10 cellular contexts compared by ENCODE assay signal in the genomic region with DNA sequence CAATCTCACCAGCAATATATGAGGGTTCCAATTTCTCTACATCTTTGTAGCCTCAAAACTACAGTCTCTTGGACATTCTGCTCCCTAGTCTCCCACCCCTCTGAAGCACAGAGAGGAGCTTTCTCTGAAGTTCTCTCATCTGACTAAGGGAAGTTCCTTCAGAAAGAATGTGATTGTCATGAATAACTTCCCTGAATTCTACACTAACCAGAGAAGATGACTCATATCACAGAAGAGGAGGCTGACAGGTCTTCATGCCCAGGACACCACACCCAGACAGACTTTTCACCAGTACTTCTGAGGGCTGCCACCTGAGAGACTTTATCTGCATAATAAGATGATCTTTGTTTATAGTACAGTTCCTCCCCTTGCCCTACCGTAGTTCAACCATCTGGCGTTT. TPM values are rescaled to one million over a fixed set of nuclear protein-coding genes. Genes with fewer than 3 reads are reported as not detected.
DNase-seq lines count a peak whose midpoint lies in the region; ATAC-seq, FAIRE-seq and TF ChIP-seq lines count a peak whose summit lies in the region.
"Had no signal": no experiment of that assay in that cellular context is flagged by ENCODE, and none has a peak within 500 bp of the region (broad histone marks: within the 10 kb centered on the region; RNA-seq: fewer than 3 reads in every experiment).

No MANE protein-coding gene starts in this region.

- no peak for TF ChIP-seq CTCF in A549 (IDR thresholded peaks at IDR 0.05)
- no peak for TF ChIP-seq CTCF in fibroblast of mammary gland (conservative IDR thresholded peaks at IDR 0.05; ENCODE audit: control insufficient read depth, insufficient read depth, low read depth, low read length)

- no peak overlapping the region for H3K27ac ChIP-seq in A549

- WGBS in A549 (ENCODE audit: missing lambda C conversion rate): 55% methylated on average over 2 of the region's 2 CpGs

- ATAC-seq in A549 (peak; percentile 50 to 51; a peak in 3 of 6 replicates), HG02759 (IDR thresholded peaks at IDR 0.05; ENCODE audit: unreplicated experiment) (peak; percentile 43), GM21360 (IDR thresholded peaks at IDR 0.05; ENCODE audit: unreplicated experiment) (no peak), HG02840 (IDR thresholded peaks at IDR 0.05; ENCODE audit: low FRiP score, unreplicated experiment) (no peak)

- TF ChIP-seq POLR2A in A549 (IDR thresholded peaks at IDR 0.05; ENCODE audit: low read length): no peak

- H3K4me3 ChIP-seq in A549: no peak overlapping the region
- no peak overlapping the region for H3K4me3 ChIP-seq in fibroblast of mammary gland (ENCODE audit: control insufficient read depth, low read depth, low read length)

- CTCF ChIA-PET in A549 (lab: Yijun Ruan, JAX): no interaction called here

- H3K4me2 ChIP-seq in A549: peak overlapping the region; percentile 22; the same call in 2 of the 3 replicates

- DNase-seq in A549 (ENCODE audit: low read depth in 1 of 2, low spot score in 1 of 2) (peak in 1 of 2 experiments; percentile 38), RKO (ENCODE audit: low spot score) (peak; percentile 18), fibroblast of mammary gland (ENCODE audit: low read depth) (peak; percentile 77), anterior cingulate cortex (lab: John Stamatoyannopoulos, UW) (no peak), NCI-H2196 treated with DMSO at 0.1 percent for 48 hours (lab: John Stamatoyannopoulos, UW; ENCODE audit: unreplicated experiment) (no peak)
- DNase-seq: cerebellar nuclear complex, naive B cell had no signal

- TF ChIP-seq RAD21 in A549 (conservative IDR thresholded peaks at IDR 0.05 in 1 of 2, IDR thresholded peaks at IDR 0.05 in 1 of 2): no peak

- peaks cover 17% of the 10 kb centered on the region for H3K9me3 ChIP-seq in A549

- peaks cover 10% of the 10 kb centered on the region; the same call in 2 of the 3 replicates for H3K4me1 ChIP-seq in A549

- FAIRE-seq in A549 (lab: Jason Lieb, UNC): no peak

- POLR2A ChIA-PET in A549 (lab: Yijun Ruan, JAX): no interaction called here

- no peak for TF ChIP-seq EP300 in A549 (IDR thresholded peaks at IDR 0.05)

TF ChIP-seq in A549, 52 proteins besides CTCF, POLR2A, EP300 and RAD21:
- TF ChIP-seq, protein P1, sequence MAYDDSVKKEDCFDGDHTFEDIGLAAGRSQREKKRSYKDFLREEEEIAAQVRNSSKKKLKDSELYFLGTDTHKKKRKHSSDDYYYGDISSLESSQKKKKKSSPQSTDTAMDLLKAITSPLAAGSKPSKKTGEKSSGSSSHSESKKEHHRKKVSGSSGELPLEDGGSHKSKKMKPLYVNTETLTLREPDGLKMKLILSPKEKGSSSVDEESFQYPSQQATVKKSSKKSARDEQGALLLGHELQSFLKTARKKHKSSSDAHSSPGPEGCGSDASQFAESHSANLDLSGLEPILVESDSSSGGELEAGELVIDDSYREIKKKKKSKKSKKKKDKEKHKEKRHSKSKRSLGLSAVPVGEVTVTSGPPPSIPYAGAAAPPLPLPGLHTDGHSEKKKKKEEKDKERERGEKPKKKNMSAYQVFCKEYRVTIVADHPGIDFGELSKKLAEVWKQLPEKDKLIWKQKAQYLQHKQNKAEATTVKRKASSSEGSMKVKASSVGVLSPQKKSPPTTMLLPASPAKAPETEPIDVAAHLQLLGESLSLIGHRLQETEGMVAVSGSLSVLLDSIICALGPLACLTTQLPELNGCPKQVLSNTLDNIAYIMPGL (CRISPR knock-in tag; IDR thresholded peaks at IDR 0.05; ENCODE audit: borderline replicate concordance): no peak
- TF ChIP-seq FOSL2 (IDR thresholded peaks at IDR 0.05) (no peak), FOSL2 (CRISPR knock-in tag; IDR thresholded peaks at IDR 0.05) (peak; percentile 16; the same call in 1 of the 2 replicates)
TF ChIP-seq in A549: peak in this region for 1.

RNA-seq across cellular contexts. Expression of a gene that starts 52.8 kb away (rescaled TPM):
- polyA plus RNA-seq in A549 (2011; rRNA removed) (14.1 and 22.2 TPM in 2 replicates), A549 (2017; fragmentation: RNase III; extraction: RNeasy Plus Mini Kit Qiagen cat#74134 plus additional on column Dnase treatment) (5.7 to 8.0 TPM (median 6.5 TPM) in 3 replicates)
- polyA plus RNA-seq in A549 (2012; cell fraction: cytosol; rRNA removed): 8.4 and 9.7 TPM in 2 replicates
- polyA plus RNA-seq in A549 (2012; cell fraction: nucleus; rRNA removed): 7.4 and 12.6 TPM in 2 replicates
- polyA minus RNA-seq in A549 (2011; rRNA and poly(A)+ RNA removed): 24.7 and 31.0 TPM in 2 replicates

Comparison
In these comparisons a context has a peak if more than half of its experiments do, and no peak if none do; other contexts are left out.
1. ATAC-seq: peak in A549 (2 of 2) and HG02759 (single experiment); none in GM21360 (single experiment) and HG02840 (single experiment).
2. DNase-seq: peak in RKO (single experiment) and fibroblast of mammary gland (single experiment); none in anterior cingulate cortex (0 of 58) and NCI-H2196 treated with DMSO at 0.1 percent for 48 hours (single experiment).